In the genomic region with DNA sequence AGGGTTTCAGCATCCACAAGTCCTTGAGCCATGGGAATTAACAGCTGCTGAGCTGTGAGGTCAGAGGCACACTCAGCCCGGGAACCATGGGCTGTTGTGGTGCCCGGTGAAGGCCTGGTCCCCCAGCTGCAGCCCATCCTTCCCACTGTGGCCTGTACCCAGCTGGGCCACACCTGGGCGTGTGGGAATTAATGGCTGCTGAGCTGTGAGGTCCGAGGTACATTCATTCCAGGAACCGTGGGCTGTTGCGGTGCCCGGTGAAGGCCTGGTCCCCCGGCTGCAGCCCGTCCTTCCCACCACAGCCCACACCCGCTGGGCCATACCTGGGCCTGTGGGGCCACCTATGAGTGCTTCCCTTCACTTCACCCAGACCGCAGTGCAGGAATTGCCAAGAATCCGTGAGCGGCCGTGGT, we compare ENCODE assay signal across 17 cellular contexts. TPM values are rescaled to one million over a fixed set of nuclear protein-coding genes. Genes with fewer than 3 reads are reported as not detected.
A peak's percentile ranks its signal among the peaks of the same experiment; 100 is the strongest.
DNase-seq lines count a peak whose midpoint lies in the region; ATAC-seq and TF ChIP-seq lines count a peak whose summit lies in the region.
"Had no signal": no experiment of that assay in that cellular context is flagged by ENCODE, and none has a peak within 500 bp of the region (broad histone marks: within the 10 kb centered on the region; RNA-seq: fewer than 3 reads in every experiment).

No MANE protein-coding gene starts in this region.

- peak; percentile 54 for DNase-seq in right atrium auricular region (ENCODE audit: low spot score)
- DNase-seq in Right ventricle myocardium superior, result no peak
- DNase-seq in coronary artery (ENCODE audit: low spot score), result peak; percentile 55
- DNase-seq in myocyte (ENCODE audit: low read depth), result peak; percentile 64
- DNase-seq in vagina (ENCODE audit: extremely low spot score in 2 of 2), result peak; percentile 46 to 58
- no peak for DNase-seq in mucosa of gallbladder (ENCODE audit: low spot score)
- DNase-seq in inferior parietal cortex (ENCODE audit: extremely low spot score), result no peak
- DNase-seq: BE2C; CD8-positive, alpha-beta T cell; H7; Kasumi-1; NCI-H1105; NCI-H1694; NCI-H2171 treated with DMSO at 0.1 percent for 48 hours; NCI-H774; PC-3 had no signal

- TF ChIP-seq CTCF in right atrium auricular region (IDR thresholded peaks at IDR 0.05), result no peak
- TF ChIP-seq CTCF in coronary artery (IDR thresholded peaks at IDR 0.05), result no peak
- no peak for TF ChIP-seq CTCF in vagina (IDR thresholded peaks at IDR 0.05)

- TF ChIP-seq POLR2A in vagina (IDR thresholded peaks at IDR 0.05), result no peak

- no peak for ATAC-seq in Right ventricle myocardium superior (ENCODE audit: poor library complexity)
- no peak for ATAC-seq in HG03439 (IDR thresholded peaks at IDR 0.05; ENCODE audit: unreplicated experiment)
- ATAC-seq: CD8-positive, alpha-beta T cell; PC-3 had no signal

- H3K27me3 ChIP-seq in right atrium auricular region, result no peaks in the 10 kb centered on the region
- H3K27me3 ChIP-seq in vagina, result no peaks in the 10 kb centered on the region
- H3K27me3 ChIP-seq: BE2C had no signal

- intact Hi-C loops in Right ventricle myocardium superior (cut with DNase I) (no loop called here), vagina (cut with DNase I) (no loop called here)

- H3K27ac ChIP-seq in right atrium auricular region (no peak overlapping the region), coronary artery (no peak overlapping the region), vagina (no peak overlapping the region)

- H3K36me3 ChIP-seq in right atrium auricular region (no peaks in the 10 kb centered on the region), vagina (no peaks in the 10 kb centered on the region)
- H3K36me3 ChIP-seq: BE2C had no signal

- no peaks in the 10 kb centered on the region for H3K9me3 ChIP-seq in right atrium auricular region
- H3K9me3 ChIP-seq in vagina, result no peaks in the 10 kb centered on the region
- H3K9me3 ChIP-seq: BE2C had no signal

- H3K4me1 ChIP-seq in right atrium auricular region, result no peaks in the 10 kb centered on the region
- peaks cover 10% of the 10 kb centered on the region for H3K4me1 ChIP-seq in vagina
- H3K4me1 ChIP-seq: BE2C had no signal

- no peak overlapping the region for H3K4me3 ChIP-seq in right atrium auricular region
- H3K4me3 ChIP-seq in coronary artery, result no peak overlapping the region
- H3K4me3 ChIP-seq in vagina, result no peak overlapping the region

RNA-seq across cellular contexts. Expression of a gene that starts 25.2 kb away (rescaled TPM):
- total RNA-seq in right atrium auricular region, result 10 to 100 TPM in 1 of 2 donors, 1 to 10 TPM in 1; 7.6 to 11.9 TPM
- total RNA-seq in Right ventricle myocardium superior, result 10.3 TPM
- total RNA-seq in myocyte, result 12.7 and 18.0 TPM in 2 replicates
- polyA plus RNA-seq in myocyte (2012), result 22.3 TPM
- total RNA-seq in vagina, result 21.1 TPM
- total RNA-seq in mucosa of gallbladder, result 18.6 TPM

Comparison
In these comparisons a context has a peak if more than half of its experiments do, and no peak if none do; other contexts are left out.
1. DNase-seq: peak in right atrium auricular region (single experiment), coronary artery (single experiment), myocyte (single experiment) and vagina (2 of 2); none in Right ventricle myocardium superior (single experiment), mucosa of gallbladder (single experiment) and inferior parietal cortex (single experiment).